Comparison of ENCODE assay signal across 8 cellular contexts in the genomic region with DNA sequence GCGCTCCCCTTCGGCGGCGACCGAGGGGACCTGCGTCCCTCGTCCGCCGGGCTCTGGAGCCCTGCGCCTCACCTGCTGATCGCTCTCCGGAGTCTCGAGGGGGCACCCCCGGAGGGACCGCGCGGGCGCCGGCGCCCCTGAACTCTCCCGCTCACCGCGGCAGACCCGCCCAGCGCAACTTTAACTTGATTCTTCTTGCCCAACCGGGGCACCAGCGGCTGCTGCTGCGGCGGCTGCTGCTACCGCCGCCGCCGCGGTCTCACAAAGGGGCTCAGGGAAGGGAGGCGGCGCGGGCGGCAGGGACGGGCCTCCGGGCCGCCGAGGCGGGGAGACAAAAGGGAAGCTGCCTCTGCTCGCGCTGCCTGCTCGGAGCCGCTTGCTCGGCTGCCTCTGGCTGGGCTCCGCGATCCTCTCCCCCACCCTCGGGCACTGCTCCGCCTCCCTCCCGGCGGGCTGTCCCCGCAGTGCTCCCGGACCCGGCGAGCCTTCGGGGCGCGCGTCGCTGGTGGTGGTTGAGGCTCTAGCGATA. TPM values are rescaled to one million over a fixed set of nuclear protein-coding genes. Genes with fewer than 3 reads are reported as not detected.
DNase-seq lines count a peak whose midpoint lies in the region; ATAC-seq, FAIRE-seq and TF ChIP-seq lines count a peak whose summit lies in the region.

PPM1L (plus strand) TSS at position 456 of the 529 bp plus-strand sequence.

- H3K9me3 ChIP-seq in SJSA1 (replicated peaks) (no peaks in the 10 kb centered on the region), pancreas (no peaks in the 10 kb centered on the region), uterus (no peaks in the 10 kb centered on the region)

- H3K36me3 Mint-ChIP-seq in activated naive CD8-positive, alpha-beta T cell treated with anti-CD3 and anti-CD28 coated beads for 36 hours, result no peaks in the 10 kb centered on the region

- H3K4me3 Mint-ChIP-seq in activated naive CD8-positive, alpha-beta T cell treated with anti-CD3 and anti-CD28 coated beads for 36 hours, result peak within 1 kb of the TSS; percentile 92

- TF ChIP-seq CTCF in pancreas (IDR thresholded peaks at IDR 0.05) (no peak), uterus (IDR thresholded peaks at IDR 0.05) (no peak)

- H3K36me3 ChIP-seq in SJSA1 (no peaks in the 10 kb centered on the region), pancreas (no peaks in the 10 kb centered on the region), uterus (no peaks in the 10 kb centered on the region)

- WGBS in pancreas, 2 donors, result 0% methylated on average over 55 to 64 of the region's 64 CpGs

- H3K4me3 ChIP-seq in SJSA1 (peak within 1 kb of the TSS; percentile 44), pancreas (peak within 1 kb of the TSS; percentile 63 to 90 (median 80)), uterus (peak within 1 kb of the TSS; percentile 51 to 96)

- ATAC-seq in GM19467 (IDR thresholded peaks at IDR 0.05; ENCODE audit: unreplicated experiment), result peak; percentile 42
- ATAC-seq in HG03575 (IDR thresholded peaks at IDR 0.05; ENCODE audit: extremely low read depth, insufficient number of reproducible peaks, low FRiP score, unreplicated experiment), result peak; percentile 25
- ATAC-seq in Right ventricle myocardium superior (ENCODE audit: poor library complexity), result peak; percentile 55
- peak; percentile 35 to 60 (median 58) for ATAC-seq in pancreas

- H3K9me3 Mint-ChIP-seq in activated naive CD8-positive, alpha-beta T cell treated with anti-CD3 and anti-CD28 coated beads for 36 hours, result no peaks in the 10 kb centered on the region

- H3K27ac ChIP-seq in SJSA1 (no peak within 1 kb of the TSS), pancreas (peak within 1 kb of the TSS; percentile 89 to 96 (median 94)), uterus (peak within 1 kb of the TSS; percentile 92 to 98)

- TF ChIP-seq POLR2A in uterus (IDR thresholded peaks at IDR 0.05), result no peak

- peaks cover 35% of the 10 kb centered on the region for H3K27me3 Mint-ChIP-seq in activated naive CD8-positive, alpha-beta T cell treated with anti-CD3 and anti-CD28 coated beads for 36 hours

- H3K4me1 ChIP-seq in SJSA1 (replicated peaks), result peaks cover 19% of the 10 kb centered on the region
- peaks cover 8 to 19% (median 9%) of the 10 kb centered on the region in 3 donors for H3K4me1 ChIP-seq in pancreas
- no peaks in the 10 kb centered on the region for H3K4me1 ChIP-seq in uterus

- no peak for FAIRE-seq in pancreas (lab: Jason Lieb, UNC)

- DNase-seq in DMS 273 treated with DMSO at 0.1 percent for 48 hours (lab: John Stamatoyannopoulos, UW) (peak; percentile 66), SJSA1 (ENCODE audit: low read depth in 1 of 2, low spot score in 2 of 2) (peak; percentile 42 to 67), Right ventricle myocardium superior (peak; percentile 79), pancreas (peak; percentile 55 to 86 (median 66)), uterus (peak; percentile 44 to 56)
- DNase-seq in activated naive CD8-positive, alpha-beta T cell treated with anti-CD3 and anti-CD28 coated beads for 36 hours, result peak; percentile 64

- peaks cover 23% of the 10 kb centered on the region for H3K4me1 Mint-ChIP-seq in activated naive CD8-positive, alpha-beta T cell treated with anti-CD3 and anti-CD28 coated beads for 36 hours

- peaks cover 32% of the 10 kb centered on the region for H3K27me3 ChIP-seq in SJSA1 (replicated peaks)
- H3K27me3 ChIP-seq in pancreas, result no peaks in the 10 kb centered on the region
- H3K27me3 ChIP-seq in uterus, result no peaks in the 10 kb centered on the region

- intact Hi-C loops in Right ventricle myocardium superior (cut with DNase I), result loop anchor here (10.0 kb wide), 3 partner anchors 49 to 191 kb away; partner anchors contain the start of gene KPNA4
- intact Hi-C loops in pancreas (cut with DNase I), result no loop called here
- intact Hi-C loops in uterus (cut with DNase I; ENCODE audit: low total_unique reads), result no loop called here

- peak within 1 kb of the TSS; percentile 94 for H3K27ac Mint-ChIP-seq in activated naive CD8-positive, alpha-beta T cell treated with anti-CD3 and anti-CD28 coated beads for 36 hours

RNA-seq across cellular contexts. Expression of gene PPM1L, which starts in this region (rescaled TPM):
- 0.03 and 0.24 TPM in 2 replicates for total RNA-seq in SJSA1 (2014; rRNA removed; shearing (Covaris generic))
- total RNA-seq in activated naive CD8-positive, alpha-beta T cell treated with anti-CD3 and anti-CD28 coated beads for 36 hours, result 1 to 10 TPM; 2.0 TPM
- total RNA-seq in Right ventricle myocardium superior, result 62.3 TPM
- total RNA-seq in pancreas, result 10 to 100 TPM in 1 of 6 donors, 1 to 10 TPM in 5; 5.5 to 12.3 (median 7.1) TPM
- 1 to 10 TPM; 2.3 to 3.5 TPM for polyA plus RNA-seq in pancreas
- 10 to 100 TPM in 3 of 4 donors, 1 to 10 TPM in 1; 3.2 to 27.9 (median 16.4) TPM for total RNA-seq in uterus

Comparison
In these comparisons a context has a peak if more than half of its experiments do, and no peak if none do; other contexts are left out.
1. Peak in DNase-seq and H3K4me3 ChIP-seq in SJSA1; RNA of the gene not detected or under 1 TPM.